ENCODE assay signal across 9 cellular contexts in the genomic region with DNA sequence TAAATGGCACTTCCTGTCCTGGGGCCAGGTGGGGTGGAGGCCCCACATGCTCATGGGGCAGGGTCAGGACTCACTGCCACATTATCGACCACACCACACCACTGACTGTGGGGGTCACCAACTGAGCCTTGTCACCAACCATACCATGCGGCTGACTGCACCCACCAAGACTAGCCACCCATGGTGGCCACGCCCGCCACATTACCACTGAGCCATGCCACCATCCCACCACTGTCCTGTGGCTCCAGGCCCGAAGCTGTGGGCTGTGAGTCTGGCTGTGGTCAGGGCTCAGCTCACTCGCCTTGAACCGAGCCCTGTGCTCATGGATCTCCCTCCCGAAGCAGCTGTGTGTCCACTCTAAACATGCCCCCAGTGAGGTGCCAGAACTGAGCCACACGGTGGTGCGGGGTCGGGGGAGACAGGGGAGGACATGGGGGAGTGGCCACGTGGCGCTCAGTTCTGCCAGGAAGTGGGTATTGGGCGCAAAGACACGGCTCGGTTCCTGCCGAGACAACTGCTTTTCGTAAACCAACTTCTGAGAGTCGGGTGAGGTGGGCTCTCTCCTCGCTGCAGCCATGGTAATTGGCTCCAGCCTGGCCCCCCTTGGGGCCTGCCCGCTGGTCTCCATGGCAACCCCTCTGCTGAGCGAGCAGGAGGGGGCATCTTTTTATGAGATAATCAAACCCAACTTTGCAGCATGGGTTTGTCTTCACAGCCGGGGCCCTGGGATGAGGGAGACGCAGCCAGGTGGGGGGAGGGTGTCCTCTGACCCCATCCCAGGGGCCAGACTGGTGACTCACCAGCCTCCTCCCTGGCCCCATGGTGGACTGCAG. TPM values are rescaled to one million over a fixed set of nuclear protein-coding genes. Genes with fewer than 3 reads are reported as not detected.
DNase-seq lines count a peak whose midpoint lies in the region; ATAC-seq and TF ChIP-seq lines count a peak whose summit lies in the region.
"Had no signal": no experiment of that assay in that cellular context is flagged by ENCODE, and none has a peak within 500 bp of the region (broad histone marks: within the 10 kb centered on the region; RNA-seq: fewer than 3 reads in every experiment).

No MANE protein-coding gene starts in this region.

- H3K4me3 ChIP-seq in OCI-LY3 (ENCODE audit: low read length): no peak overlapping the region

- no peak overlapping the region for H3K9ac ChIP-seq in OCI-LY3 (ENCODE audit: low read length)

- H3K27ac Mint-ChIP-seq in naive B cell: peak overlapping the region; percentile 39 to 89 (median 70)

- H2AFZ ChIP-seq in OCI-LY3 (ENCODE audit: low read depth, low read length): peak overlapping the region; percentile 20; the same call in 1 of the 2 replicates

- no peaks in the 10 kb centered on the region for H3K36me3 Mint-ChIP-seq in naive B cell

- no peaks in the 10 kb centered on the region for H3K27me3 ChIP-seq in OCI-LY3 (ENCODE audit: low read depth, low read length)

- no peaks in the 10 kb centered on the region for H3K36me3 ChIP-seq in OCI-LY3 (replicated peaks; ENCODE audit: low read depth, low read length)

- no peaks in the 10 kb centered on the region for H3K9me3 Mint-ChIP-seq in naive B cell

- no peaks in the 10 kb centered on the region for H3K79me2 ChIP-seq in OCI-LY3 (ENCODE audit: low read length)

- H3K9me3 ChIP-seq in OCI-LY3 (ENCODE audit: insufficient read depth, low read length): no peaks in the 10 kb centered on the region

- peak; percentile 62 to 73 for ATAC-seq in naive B cell (ENCODE audit: low read depth in 2 of 2)

- DNase-seq in COR-L47 (lab: John Stamatoyannopoulos, UW) (peak; percentile 86), naive B cell (peak; percentile 32), NCI-H2196 (lab: John Stamatoyannopoulos, UW; ENCODE audit: unreplicated experiment) (no peak), iPS-NIHi11 (ENCODE audit: low spot score) (no peak), SW 1271 (lab: John Stamatoyannopoulos, UW) (no peak), DMS53 (lab: John Stamatoyannopoulos, UW) (no peak)
- DNase-seq in activated T-helper 1 cell treated with anti-CD3 and anti-CD28 coated beads, Interleukin-2, amount 50 U/mL, for 16 hours (ENCODE audit: low read depth in 1 of 2, low spot score in 1 of 2): peak; percentile 13 to 16
- DNase-seq: amygdala had no signal

- peak overlapping the region in 7 of 8 donors; percentile 26 to 87 (median 86) for H3K4me3 Mint-ChIP-seq in naive B cell

- peaks cover 6% of the 10 kb centered on the region; the same call in 1 of the 2 replicates for H3K4me1 ChIP-seq in OCI-LY3 (ENCODE audit: low read length)

- no peak overlapping the region for H3K27ac ChIP-seq in OCI-LY3 (ENCODE audit: low read length)

- TF ChIP-seq CTCF in OCI-LY3 (IDR thresholded peaks at IDR 0.05; ENCODE audit: low read depth, low read length): no peak

- peak overlapping the region; percentile 19; the same call in 1 of the 2 replicates for H3K4me2 ChIP-seq in OCI-LY3 (ENCODE audit: low read length)

- peaks cover 0 to 14% (median 3%) of the 10 kb centered on the region in 3 donors for H3K27me3 Mint-ChIP-seq in naive B cell

- no peaks in the 10 kb centered on the region for H4K20me1 ChIP-seq in OCI-LY3 (ENCODE audit: insufficient read depth, low read length)

- H3K4me1 Mint-ChIP-seq in naive B cell: peaks cover 27 to 52% (median 30%) of the 10 kb centered on the region in 3 donors

RNA-seq across cellular contexts. Expression of a gene that starts 23.2 kb away (rescaled TPM):
- polyA plus RNA-seq in naive B cell (ENCODE audit: low read depth in 6 of 6): not detected

Comparison
In these comparisons a context has a peak if more than half of its experiments do, and no peak if none do; other contexts are left out.
1. DNase-seq: peak in COR-L47 (single experiment), activated T-helper 1 cell treated with anti-CD3 and anti-CD28 coated beads, Interleukin-2, amount 50 U/mL, for 16 hours (2 of 2) and naive B cell (single experiment); none in NCI-H2196 (single experiment), iPS-NIHi11 (single experiment), SW 1271 (0 of 2) and DMS53 (single experiment).